Comparison of ENCODE assay signal across 8 cellular contexts in genomic region chr1:39106949-39107740, GRCh38.
A peak's percentile ranks its signal among the peaks of the same experiment; 100 is the strongest.
DNase-seq lines count a peak whose midpoint lies in the region; ATAC-seq and TF ChIP-seq lines count a peak whose summit lies in the region.

No MANE protein-coding gene starts in this region.

- H3K4me2 ChIP-seq in BLaER1 treated with 17β-estradiol and CSF1 and Interleukin-3, amounts not matched to agents 10 nM and 100 nM = peak overlapping the region; percentile 89 to 99 (median 95)
- H3K4me2 ChIP-seq in PC-9 = peak overlapping the region; percentile 94

- H2AFZ ChIP-seq in PC-9 = no peak overlapping the region

- H3K9me2 ChIP-seq in PC-9 (ENCODE audit: insufficient read depth) = no peaks in the 10 kb centered on the region

- peaks cover 60% of the 10 kb centered on the region for H3K79me2 ChIP-seq in PC-9 (ENCODE audit: low read depth)

- peak overlapping the region; percentile 89 to 96 (median 95); a peak in 21 of 22 replicates for H3K9ac ChIP-seq in BLaER1 treated with 17β-estradiol and CSF1 and Interleukin-3, amounts not matched to agents 10 nM and 100 nM

- H3F3A ChIP-seq in PC-9 (ENCODE audit: insufficient read depth, low read depth) = peaks cover 34% of the 10 kb centered on the region

- H3K36me3 ChIP-seq in BLaER1 treated with 17β-estradiol and CSF1 and Interleukin-3, amounts not matched to agents 10 nM and 100 nM = peaks cover 0 to 5% (median 0%) of the 10 kb centered on the region in 11 experiments; a peak in 2 of 22 replicates
- H3K36me3 ChIP-seq in PC-9 (ENCODE audit: low read depth) = no peaks in the 10 kb centered on the region
- no peaks in the 10 kb centered on the region for H3K36me3 ChIP-seq in esophagus muscularis mucosa
- H3K36me3 ChIP-seq in ovary = no peaks in the 10 kb centered on the region

- no TSS peak for BruUV-seq in PC-9 (replicated peaks; lab: Mats Ljungman, UMichigan)

- intact Hi-C loops in PC-9 (cut with micrococcal nuclease; ENCODE audit: unreplicated experiment) = no loop called here
- intact Hi-C loops in esophagus muscularis mucosa (cut with DNase I) = loop anchor here (5.0 kb wide), 1 partner anchor 70 kb away; no protein-coding TSS in a partner anchor
- intact Hi-C loops in ovary (cut with DNase I) = loop anchor here (5.0 to 10.0 kb wide), 7 partner anchors 58 to 428 kb away; partner anchors contain the start of gene MACF1 (in 1 of the 4)

- TF ChIP-seq POLR2A in esophagus muscularis mucosa (IDR thresholded peaks at IDR 0.05; ENCODE audit: low read depth) = no peak
- TF ChIP-seq POLR2A in ovary (IDR thresholded peaks at IDR 0.05) = no peak

- CTCF ChIA-PET in PC-9 (lab: Charles Lee) = interaction anchor here (0.6 to 1.4 kb wide), 6 partner anchors 70 to 233 kb away, joined by 3 to 6 read pairs (median 3); no protein-coding TSS in a partner anchor

- no peak for TF ChIP-seq CTCF in PC-9 (conservative IDR thresholded peaks at IDR 0.05)
- TF ChIP-seq CTCF in esophagus muscularis mucosa (IDR thresholded peaks at IDR 0.05) = no peak
- TF ChIP-seq CTCF in ovary (IDR thresholded peaks at IDR 0.05) = no peak

- no peaks in the 10 kb centered on the region for H3K27me3 ChIP-seq in BLaER1 treated with 17β-estradiol and CSF1 and Interleukin-3, amounts not matched to agents 10 nM and 100 nM
- no peaks in the 10 kb centered on the region for H3K27me3 ChIP-seq in PC-9 (ENCODE audit: insufficient read depth, low read depth)
- no peaks in the 10 kb centered on the region for H3K27me3 ChIP-seq in esophagus muscularis mucosa
- no peaks in the 10 kb centered on the region for H3K27me3 ChIP-seq in ovary

- H3K27ac ChIP-seq in BLaER1 treated with 17β-estradiol and CSF1 and Interleukin-3, amounts not matched to agents 10 nM and 100 nM = peak overlapping the region; percentile 4 to 93 (median 89); a peak in 17 of 22 replicates
- H3K27ac ChIP-seq in PC-9 (no peak overlapping the region), esophagus muscularis mucosa (replicated peaks in 1 of 4) (peak overlapping the region; percentile 96 to 99 (median 98)), ovary (peak overlapping the region in 1 of 2 donors; percentile 93)

- POLR2A ChIA-PET in PC-9 (lab: Charles Lee; ENCODE audit: unreplicated experiment) = interaction anchor here (0.5 to 0.7 kb wide), 6 partner anchors 22 to 470 kb away, joined by 3 to 13 read pairs (median 4); no protein-coding TSS in a partner anchor

- TF ChIP-seq EP300 in esophagus muscularis mucosa (IDR thresholded peaks at IDR 0.05) (no peak), ovary (IDR thresholded peaks at IDR 0.05) (no peak)

- H3K4me3 ChIP-seq in BLaER1 treated with 17β-estradiol and CSF1 and Interleukin-3, amounts not matched to agents 10 nM and 100 nM = peak overlapping the region; percentile 88 to 100 (median 96)
- H3K4me3 ChIP-seq in PC-9 (peak overlapping the region; percentile 95), esophagus muscularis mucosa (peak overlapping the region; percentile 78 to 93 (median 85)), ovary (peak overlapping the region; percentile 81)

- peaks cover 50 to 74% (median 60%) of the 10 kb centered on the region in 10 experiments for H3K4me1 ChIP-seq in BLaER1 treated with 17β-estradiol and CSF1 and Interleukin-3, amounts not matched to agents 10 nM and 100 nM
- H3K4me1 ChIP-seq in PC-9 (replicated peaks; ENCODE audit: insufficient read depth) (peaks cover 67% of the 10 kb centered on the region), esophagus muscularis mucosa (peaks cover 69 to 93% (median 85%) of the 10 kb centered on the region in 4 donors), ovary (ENCODE audit: insufficient read depth) (peaks cover 17% of the 10 kb centered on the region)

- peaks cover 20 to 60% (median 42%) of the 10 kb centered on the region in 11 experiments; a peak in 20 of 22 replicates for H4K20me1 ChIP-seq in BLaER1 treated with 17β-estradiol and CSF1 and Interleukin-3, amounts not matched to agents 10 nM and 100 nM
- H4K20me1 ChIP-seq in PC-9 (ENCODE audit: insufficient read depth) = no peaks in the 10 kb centered on the region

- WGBS in esophagus muscularis mucosa = 33% methylated on average over 11 of the region's 11 CpGs
- 17 to 18% (median 18%) methylated on average over 11 of the region's 11 CpGs for WGBS in ovary, 3 donors

- DNase-seq in PC-9 (no peak), esophagus muscularis mucosa (ENCODE audit: extremely low spot score) (no peak), ovary (peak in 1 of 5 donors; percentile 11), mucosa of gallbladder (ENCODE audit: low spot score) (no peak)

- H3K9me3 ChIP-seq in BLaER1 treated with 17β-estradiol and CSF1 and Interleukin-3, amounts not matched to agents 10 nM and 100 nM (replicated peaks in 1 of 11) = no peaks in the 10 kb centered on the region
- H3K9me3 ChIP-seq in PC-9 (ENCODE audit: insufficient read depth, low read depth) (no peaks in the 10 kb centered on the region), esophagus muscularis mucosa (no peaks in the 10 kb centered on the region), ovary (no peaks in the 10 kb centered on the region)

- ATAC-seq in GM19455 (IDR thresholded peaks at IDR 0.05; ENCODE audit: unreplicated experiment) (no peak), GM21390 (IDR thresholded peaks at IDR 0.05; ENCODE audit: unreplicated experiment) (no peak), HG03108 (IDR thresholded peaks at IDR 0.05; ENCODE audit: unreplicated experiment) (no peak)
